18 cellular contexts compared by ENCODE assay signal in the genomic region with DNA sequence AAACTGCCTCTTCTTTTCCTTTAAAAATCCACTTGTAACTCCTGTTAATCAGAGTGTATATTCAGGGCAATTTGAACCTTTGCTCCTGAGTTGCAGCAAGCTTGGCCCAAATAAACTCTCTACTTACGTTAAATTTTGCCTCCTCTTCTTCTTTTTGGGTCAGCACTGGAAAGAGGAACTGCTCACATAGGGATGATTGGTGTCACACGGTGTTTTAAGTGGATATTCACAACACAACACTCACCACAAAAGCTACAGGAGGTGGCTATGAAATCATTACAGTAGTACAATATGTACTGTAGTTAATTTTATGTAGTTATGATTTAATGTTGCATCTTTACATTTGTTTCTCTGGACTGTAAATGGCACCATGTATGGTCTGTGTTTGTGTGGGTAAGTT.
DNase-seq lines count a peak whose midpoint lies in the region; ATAC-seq and TF ChIP-seq lines count a peak whose summit lies in the region.
"Had no signal": no experiment of that assay in that cellular context is flagged by ENCODE, and none has a peak within 500 bp of the region (broad histone marks: within the 10 kb centered on the region; RNA-seq: fewer than 3 reads in every experiment).

No MANE protein-coding gene starts in this region.

- H3K4me1 Mint-ChIP-seq in activated naive CD4-positive, alpha-beta T cell treated with anti-CD3 and anti-CD28 coated beads, Interleukin-2, amount 10 ng/mL, durations not matched to agents 7 days and 5 days = peaks cover 83% of the 10 kb centered on the region
- H3K4me1 Mint-ChIP-seq in chondrocyte (ENCODE audit: low read depth) (peaks cover 14% of the 10 kb centered on the region), type B pancreatic cell (ENCODE audit: unreplicated experiment) (peaks cover 4% of the 10 kb centered on the region)
- peaks cover 20 to 28% of the 10 kb centered on the region in 2 donors for H3K4me1 Mint-ChIP-seq in natural killer cell treated with Interleukin-12 subunit alpha and Interleukin-12 subunit beta and Interleukin-15 and Interleukin-18, amount 100 ng/mL, for 72 hours (ENCODE audit: low read depth in 2 of 2)

- H3K9me3 Mint-ChIP-seq in activated naive CD4-positive, alpha-beta T cell treated with anti-CD3 and anti-CD28 coated beads, Interleukin-2, amount 10 ng/mL, durations not matched to agents 7 days and 5 days = peaks cover 24% of the 10 kb centered on the region
- H3K9me3 Mint-ChIP-seq in activated naive CD4-positive, alpha-beta T cell treated with anti-CD3 and anti-CD28 coated beads, Interleukin-2, amount 50 U/mL, for 72 hours = peaks cover 3 to 34% of the 10 kb centered on the region in 2 donors
- peaks cover 16% of the 10 kb centered on the region for H3K9me3 Mint-ChIP-seq in chondrocyte (ENCODE audit: low read depth)
- H3K9me3 Mint-ChIP-seq in type B pancreatic cell = peaks cover 7% of the 10 kb centered on the region
- no peaks in the 10 kb centered on the region for H3K9me3 Mint-ChIP-seq in natural killer cell treated with Interleukin-12 subunit alpha and Interleukin-12 subunit beta and Interleukin-15 and Interleukin-18, amount 100 ng/mL, for 72 hours

- TF ChIP-seq CTCF in chondrocyte (IDR thresholded peaks at IDR 0.05) (no peak), type B pancreatic cell (conservative IDR thresholded peaks at IDR 0.05) (no peak)

- no peak for DNase-seq in activated naive CD4-positive, alpha-beta T cell treated with anti-CD3 and anti-CD28 coated beads, Interleukin-2, amount 10 ng/mL, durations not matched to agents 7 days and 5 days
- DNase-seq in activated naive CD4-positive, alpha-beta T cell treated with anti-CD3 and anti-CD28 coated beads, Interleukin-2, amount 50 U/mL, for 72 hours (ENCODE audit: low spot score in 2 of 2) = no peak
- DNase-seq in NOMO-1 treated with DMSO at 0.1 percent for 48 hours (lab: John Stamatoyannopoulos, UW; ENCODE audit: unreplicated experiment) (peak; percentile 63), chondrocyte (ENCODE audit: low spot score) (no peak), type B pancreatic cell (ENCODE audit: extremely low spot score, unreplicated experiment) (no peak), NCI-H526 (lab: John Stamatoyannopoulos, UW) (no peak), mesenteric fat pad (ENCODE audit: low spot score) (no peak)
- no peak for DNase-seq in natural killer cell treated with Interleukin-12 subunit alpha and Interleukin-12 subunit beta and Interleukin-15 and Interleukin-18, amount 100 ng/mL, for 72 hours (ENCODE audit: low spot score)
- DNase-seq: 8988T; BE2C; CD4-positive, alpha-beta memory T cell; DMS79; GOT3; NCI-H1092 treated with DMSO at 0.1 percent for 48 hours; NCI-H1694; NCI-H345; NCI-H69; PC-3 had no signal

- H3K27me3 Mint-ChIP-seq in activated naive CD4-positive, alpha-beta T cell treated with anti-CD3 and anti-CD28 coated beads, Interleukin-2, amount 10 ng/mL, durations not matched to agents 7 days and 5 days = no peaks in the 10 kb centered on the region
- H3K27me3 Mint-ChIP-seq in chondrocyte (ENCODE audit: low read depth) (no peaks in the 10 kb centered on the region), type B pancreatic cell (no peaks in the 10 kb centered on the region)
- no peaks in the 10 kb centered on the region for H3K27me3 Mint-ChIP-seq in natural killer cell treated with Interleukin-12 subunit alpha and Interleukin-12 subunit beta and Interleukin-15 and Interleukin-18, amount 100 ng/mL, for 72 hours
- H3K27me3 Mint-ChIP-seq: CD4-positive, alpha-beta memory T cell had no signal

- H3K36me3 Mint-ChIP-seq in activated naive CD4-positive, alpha-beta T cell treated with anti-CD3 and anti-CD28 coated beads, Interleukin-2, amount 10 ng/mL, durations not matched to agents 7 days and 5 days = peaks cover 66% of the 10 kb centered on the region
- H3K36me3 Mint-ChIP-seq in activated naive CD4-positive, alpha-beta T cell treated with anti-CD3 and anti-CD28 coated beads, Interleukin-2, amount 50 U/mL, for 72 hours = peaks cover 14 to 60% of the 10 kb centered on the region in 2 donors
- H3K36me3 Mint-ChIP-seq in chondrocyte (ENCODE audit: low read depth) = peaks cover 3% of the 10 kb centered on the region
- H3K36me3 Mint-ChIP-seq in type B pancreatic cell = peaks cover 8% of the 10 kb centered on the region
- H3K36me3 Mint-ChIP-seq in natural killer cell treated with Interleukin-12 subunit alpha and Interleukin-12 subunit beta and Interleukin-15 and Interleukin-18, amount 100 ng/mL, for 72 hours = peaks cover 10% of the 10 kb centered on the region

- no peak for ATAC-seq in activated naive CD4-positive, alpha-beta T cell treated with anti-CD3 and anti-CD28 coated beads, Interleukin-2, amount 50 U/mL, for 72 hours
- no peak for ATAC-seq in natural killer cell treated with Interleukin-12 subunit alpha and Interleukin-12 subunit beta and Interleukin-15 and Interleukin-18, amount 100 ng/mL, for 72 hours
- ATAC-seq: PC-3 had no signal

- no peak overlapping the region for H3K4me3 Mint-ChIP-seq in activated naive CD4-positive, alpha-beta T cell treated with anti-CD3 and anti-CD28 coated beads, Interleukin-2, amount 10 ng/mL, durations not matched to agents 7 days and 5 days
- H3K4me3 Mint-ChIP-seq in chondrocyte (ENCODE audit: unreplicated experiment) (no peak overlapping the region), type B pancreatic cell (no peak overlapping the region)
- H3K4me3 Mint-ChIP-seq in natural killer cell treated with Interleukin-12 subunit alpha and Interleukin-12 subunit beta and Interleukin-15 and Interleukin-18, amount 100 ng/mL, for 72 hours = no peak overlapping the region

- peak overlapping the region; percentile 54 for H3K27ac Mint-ChIP-seq in activated naive CD4-positive, alpha-beta T cell treated with anti-CD3 and anti-CD28 coated beads, Interleukin-2, amount 10 ng/mL, durations not matched to agents 7 days and 5 days
- H3K27ac Mint-ChIP-seq in activated naive CD4-positive, alpha-beta T cell treated with anti-CD3 and anti-CD28 coated beads, Interleukin-2, amount 50 U/mL, for 72 hours = no peak overlapping the region
- H3K27ac Mint-ChIP-seq in chondrocyte (ENCODE audit: unreplicated experiment) (peak overlapping the region; percentile 34), type B pancreatic cell (peak overlapping the region; percentile 3)
- H3K27ac Mint-ChIP-seq in natural killer cell treated with Interleukin-12 subunit alpha and Interleukin-12 subunit beta and Interleukin-15 and Interleukin-18, amount 100 ng/mL, for 72 hours = no peak overlapping the region

- CTCF ChIA-PET in activated naive CD4-positive, alpha-beta T cell treated with anti-CD3 and anti-CD28 coated beads, Interleukin-2, amount 10 ng/mL, durations not matched to agents 7 days and 5 days (lab: Charles Lee) = no interaction called here

Comparison
In these comparisons a context has a peak if more than half of its experiments do, and no peak if none do; other contexts are left out.
1. H3K27ac Mint-ChIP-seq: peak in activated naive CD4-positive, alpha-beta T cell treated with anti-CD3 and anti-CD28 coated beads, Interleukin-2, amount 10 ng/mL, durations not matched to agents 7 days and 5 days (single experiment), chondrocyte (single experiment) and type B pancreatic cell (single experiment); none in activated naive CD4-positive, alpha-beta T cell treated with anti-CD3 and anti-CD28 coated beads, Interleukin-2, amount 50 U/mL, for 72 hours (0 of 2) and natural killer cell treated with Interleukin-12 subunit alpha and Interleukin-12 subunit beta and Interleukin-15 and Interleukin-18, amount 100 ng/mL, for 72 hours (0 of 2).